Comparison of ENCODE assay signal across 1 cellular context in the genomic region with DNA sequence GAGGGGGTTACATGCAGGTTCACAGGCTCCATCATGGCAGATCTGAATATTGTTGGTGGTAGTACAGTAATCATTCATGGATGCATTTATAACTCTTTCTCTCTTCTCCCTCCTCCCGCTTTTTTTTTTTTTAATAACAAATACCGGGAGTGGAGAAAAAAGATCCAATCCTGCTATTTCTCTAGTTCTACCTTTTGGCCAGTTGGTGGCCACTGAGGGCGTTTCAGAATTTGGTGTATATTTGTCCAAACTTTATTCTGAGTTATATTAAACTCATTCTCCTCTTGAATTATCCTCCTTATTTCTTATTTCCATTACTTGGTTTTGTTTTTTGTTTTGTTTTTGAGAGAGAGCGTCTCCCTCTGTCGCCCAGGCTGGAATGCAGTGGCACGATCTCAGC.
TF ChIP-seq lines count a peak whose summit lies in the region.

No MANE protein-coding gene starts in this region.

TF ChIP-seq in IMR-90, 13 proteins besides CTCF, POLR2A, EP300 and RAD21:
- no peak for TF ChIP-seq MAZ (IDR thresholded peaks at IDR 0.05; ENCODE audit: borderline replicate concordance, low read depth, low read length)
- TF ChIP-seq BHLHE40 (IDR thresholded peaks at IDR 0.05; ENCODE audit: low read depth, low read length) = no peak
- TF ChIP-seq NFE2L2 (IDR thresholded peaks at IDR 0.05; ENCODE audit: low read depth, low read length) = no peak
- TF ChIP-seq CEBPB (IDR thresholded peaks at IDR 0.05; ENCODE audit: low read depth, low read length) = no peak
- TF ChIP-seq, protein P1, sequence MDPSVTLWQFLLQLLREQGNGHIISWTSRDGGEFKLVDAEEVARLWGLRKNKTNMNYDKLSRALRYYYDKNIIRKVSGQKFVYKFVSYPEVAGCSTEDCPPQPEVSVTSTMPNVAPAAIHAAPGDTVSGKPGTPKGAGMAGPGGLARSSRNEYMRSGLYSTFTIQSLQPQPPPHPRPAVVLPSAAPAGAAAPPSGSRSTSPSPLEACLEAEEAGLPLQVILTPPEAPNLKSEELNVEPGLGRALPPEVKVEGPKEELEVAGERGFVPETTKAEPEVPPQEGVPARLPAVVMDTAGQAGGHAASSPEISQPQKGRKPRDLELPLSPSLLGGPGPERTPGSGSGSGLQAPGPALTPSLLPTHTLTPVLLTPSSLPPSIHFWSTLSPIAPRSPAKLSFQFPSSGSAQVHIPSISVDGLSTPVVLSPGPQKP (IDR thresholded peaks at IDR 0.05; ENCODE audit: borderline replicate concordance, low read depth, low read length) = no peak
- no peak for TF ChIP-seq MAFK (IDR thresholded peaks at IDR 0.05; ENCODE audit: low read depth, low read length)
- no peak for TF ChIP-seq RCOR1 (IDR thresholded peaks at IDR 0.05; ENCODE audit: insufficient replicate concordance, low read length)
- no peak for TF ChIP-seq SMC3 (IDR thresholded peaks at IDR 0.05; ENCODE audit: low read depth, low read length)
- TF ChIP-seq RFX5 (IDR thresholded peaks at IDR 0.05; ENCODE audit: low read depth, low read length) = no peak
- TF ChIP-seq CHD1 (IDR thresholded peaks at IDR 0.05; ENCODE audit: low read depth, low read length) = no peak
- TF ChIP-seq FOS (IDR thresholded peaks at IDR 0.05; ENCODE audit: low read depth, low read length) = no peak
- TF ChIP-seq, protein P2, sequence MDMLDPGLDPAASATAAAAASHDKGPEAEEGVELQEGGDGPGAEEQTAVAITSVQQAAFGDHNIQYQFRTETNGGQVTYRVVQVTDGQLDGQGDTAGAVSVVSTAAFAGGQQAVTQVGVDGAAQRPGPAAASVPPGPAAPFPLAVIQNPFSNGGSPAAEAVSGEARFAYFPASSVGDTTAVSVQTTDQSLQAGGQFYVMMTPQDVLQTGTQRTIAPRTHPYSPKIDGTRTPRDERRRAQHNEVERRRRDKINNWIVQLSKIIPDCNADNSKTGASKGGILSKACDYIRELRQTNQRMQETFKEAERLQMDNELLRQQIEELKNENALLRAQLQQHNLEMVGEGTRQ (IDR thresholded peaks at IDR 0.05; ENCODE audit: low read depth, low read length) = no peak
- no peak for TF ChIP-seq MXI1 (IDR thresholded peaks at IDR 0.05; ENCODE audit: borderline replicate concordance, low read depth, low read length)
